Comparison of ENCODE assay signal across 8 cellular contexts in genomic region chr17:60135160-60135950, GRCh38. TPM values are rescaled to one million over a fixed set of nuclear protein-coding genes. Genes with fewer than 3 reads are reported as not detected.
DNase-seq lines count a peak whose midpoint lies in the region; ATAC-seq and TF ChIP-seq lines count a peak whose summit lies in the region.

No MANE protein-coding gene starts in this region.

- peaks cover 14% of the 10 kb centered on the region for H3K27me3 ChIP-seq in CD8-positive, alpha-beta T cell (ENCODE audit: insufficient read depth, low read length)
- H3K27me3 ChIP-seq in esophagus muscularis mucosa: peaks cover 0 to 35% (median 20%) of the 10 kb centered on the region in 4 donors

- H3K27ac Mint-ChIP-seq in CD8-positive, alpha-beta T cell: peak overlapping the region; percentile 49

- WGBS in esophagus muscularis mucosa: under 1% methylated on average over 25 of the region's 53 CpGs

- intact Hi-C loops in CD8-positive, alpha-beta T cell (cut with DNase I, micrococcal nuclease): loop anchor here in 1 of 2 experiments (10.0 kb wide), 1 partner anchor 389 kb away; the partner anchor contains the start of gene APPBP2
- intact Hi-C loops in OCI-LY7 (cut with micrococcal nuclease; ENCODE audit: unreplicated experiment) (loop anchor here (10.0 kb wide), 1 partner anchor 259 kb away; the partner anchor contains the start of gene USP32), esophagus muscularis mucosa (cut with DNase I) (loop anchor here (5.0 kb wide), 1 partner anchor 302 kb away; no protein-coding TSS in a partner anchor)

- CTCF ChIA-PET in CD8-positive, alpha-beta T cell (lab: Charles Lee): no interaction called here
- CTCF ChIA-PET in OCI-LY7 (lab: Charles Lee; ENCODE audit: unreplicated experiment): no interaction called here

- no peaks in the 10 kb centered on the region for H3K9me2 ChIP-seq in OCI-LY7 (ENCODE audit: insufficient read depth, low read length)

- no peaks in the 10 kb centered on the region for H4K20me1 ChIP-seq in OCI-LY7 (ENCODE audit: insufficient read depth, low read length)

- no peak for TF ChIP-seq CTCF in CD8-positive, alpha-beta T cell (IDR thresholded peaks at IDR 0.05)
- no peak for TF ChIP-seq CTCF in OCI-LY7 (conservative IDR thresholded peaks at IDR 0.05; ENCODE audit: low read length)
- peak in 1 of 3 experiments; percentile 22 for TF ChIP-seq CTCF in esophagus muscularis mucosa (IDR thresholded peaks at IDR 0.05)

- H3K4me2 ChIP-seq in OCI-LY7 (ENCODE audit: low read length): peak overlapping the region; percentile 87

- H3K9me3 ChIP-seq in CD8-positive, alpha-beta T cell (ENCODE audit: low read length): no peaks in the 10 kb centered on the region
- H3K9me3 ChIP-seq in OCI-LY7 (ENCODE audit: low read length) (no peaks in the 10 kb centered on the region; the same call in 1 of the 2 replicates), esophagus muscularis mucosa (no peaks in the 10 kb centered on the region)

- peak overlapping the region; percentile 93 for H3K4me3 Mint-ChIP-seq in CD8-positive, alpha-beta T cell

- peaks cover 25% of the 10 kb centered on the region for H3K4me1 ChIP-seq in CD8-positive, alpha-beta T cell (ENCODE audit: insufficient read depth, low read length)
- H3K4me1 ChIP-seq in OCI-LY7 (ENCODE audit: insufficient read depth, low read length, poor library complexity, severe bottlenecking) (peaks cover 15% of the 10 kb centered on the region), esophagus muscularis mucosa (peaks cover 32 to 47% (median 39%) of the 10 kb centered on the region in 4 donors)

- H2AFZ ChIP-seq in OCI-LY7 (ENCODE audit: low read length): peak overlapping the region; percentile 95

- BruUV-seq in OCI-LY7 (replicated peaks; lab: Mats Ljungman, UMichigan): TSS peak; percentile 56

- no peak overlapping the region for H3K27ac ChIP-seq in CD8-positive, alpha-beta T cell (ENCODE audit: low read depth, low read length)
- H3K27ac ChIP-seq in OCI-LY7 (ENCODE audit: low read depth, low read length, poor library complexity, severe bottlenecking) (peak overlapping the region; percentile 76), esophagus muscularis mucosa (replicated peaks in 1 of 4) (peak overlapping the region; percentile 63 to 81 (median 75))

- POLR2A ChIA-PET in CD8-positive, alpha-beta T cell (lab: Charles Lee): no interaction called here
- POLR2A ChIA-PET in OCI-LY7 (lab: Charles Lee): no interaction called here

- no peak for TF ChIP-seq POLR2A in esophagus muscularis mucosa (IDR thresholded peaks at IDR 0.05; ENCODE audit: low read depth)

- peaks cover 27% of the 10 kb centered on the region for H3K27me3 Mint-ChIP-seq in CD8-positive, alpha-beta T cell (ENCODE audit: low read depth)

- ATAC-seq in CD8-positive, alpha-beta T cell: peak; percentile 79
- peak; percentile 84 for ATAC-seq in GM19452 (IDR thresholded peaks at IDR 0.05; ENCODE audit: unreplicated experiment)

- peaks cover 2% of the 10 kb centered on the region for H3K9me3 Mint-ChIP-seq in CD8-positive, alpha-beta T cell

- H3K79me2 ChIP-seq in OCI-LY7 (ENCODE audit: insufficient read depth, low read depth, low read length): no peaks in the 10 kb centered on the region

- H3K4me1 Mint-ChIP-seq in CD8-positive, alpha-beta T cell (ENCODE audit: low read depth): peaks cover 26% of the 10 kb centered on the region

- H3K36me3 ChIP-seq in CD8-positive, alpha-beta T cell (ENCODE audit: insufficient read depth, low read length): no peaks in the 10 kb centered on the region
- H3K36me3 ChIP-seq in OCI-LY7 (ENCODE audit: insufficient read depth, low read length) (peaks cover 16% of the 10 kb centered on the region), esophagus muscularis mucosa (peaks cover 0 to 12% (median 4%) of the 10 kb centered on the region in 4 donors)

- TF ChIP-seq EP300 in esophagus muscularis mucosa (IDR thresholded peaks at IDR 0.05): no peak

- peak overlapping the region; percentile 70 for H3K4me3 ChIP-seq in CD8-positive, alpha-beta T cell (ENCODE audit: low read depth, low read length)
- H3K4me3 ChIP-seq in OCI-LY7 (ENCODE audit: low read depth, low read length, poor library complexity, severe bottlenecking) (peak overlapping the region; percentile 76), esophagus muscularis mucosa (peak overlapping the region; percentile 61 to 90 (median 68))

- DNase-seq in CD8-positive, alpha-beta T cell: peak; percentile 26 to 80 (median 69)
- DNase-seq in HS-27A (ENCODE audit: low read depth): peak; percentile 74
- peak; percentile 97 for DNase-seq in OCI-LY7 (ENCODE audit: low spot score)
- DNase-seq in activated T-cell treated with anti-CD3 and anti-CD28 coated beads, Interleukin-2, amount 50 U/mL, for 48 hours: peak; percentile 86 to 89
- DNase-seq in esophagus muscularis mucosa (ENCODE audit: extremely low spot score): peak; percentile 96
- DNase-seq in myocyte (ENCODE audit: low read depth): peak; percentile 92
- peak; percentile 63 to 73 for DNase-seq in stimulated activated CD8-positive, alpha-beta memory T cell treated with anti-CD3 and anti-CD28 coated beads, Interleukin-7, amount 100 ng/mL, for 4 hours (ENCODE audit: low read depth in 2 of 2)

- H3K36me3 Mint-ChIP-seq in CD8-positive, alpha-beta T cell: peaks cover 6% of the 10 kb centered on the region

RNA-seq across cellular contexts. Expression of gene CA4, which starts 14.4 kb away (rescaled TPM):
- not detected for total RNA-seq in CD8-positive, alpha-beta T cell
- total RNA-seq in OCI-LY7 (2014; rRNA removed; shearing (Covaris generic)): not detected in 2 replicates
- not detected in 2 replicates for total RNA-seq in OCI-LY7 (2022)
- total RNA-seq in esophagus muscularis mucosa: 1 to 10 TPM; 2.1 to 8.3 (median 4.3) TPM
- not detected in 2 replicates for total RNA-seq in myocyte
- not detected for polyA plus RNA-seq in myocyte (2012)

RNA-seq across cellular contexts. Expression of gene HEATR6, which starts 56.6 kb away (rescaled TPM):
- 1 to 10 TPM; 8.8 to 9.1 TPM for total RNA-seq in CD8-positive, alpha-beta T cell
- total RNA-seq in OCI-LY7 (2014; rRNA removed; shearing (Covaris generic)): 9.6 and 10.4 TPM in 2 replicates
- total RNA-seq in OCI-LY7 (2022) (6.6 and 8.7 TPM in 2 replicates), esophagus muscularis mucosa (10 to 100 TPM; 14.6 to 25.3 (median 18.0) TPM), myocyte (18.3 and 34.8 TPM in 2 replicates)
- polyA plus RNA-seq in myocyte (2012): 13.7 TPM
